Comparison of ENCODE assay signal across 9 cellular contexts in the genomic region with DNA sequence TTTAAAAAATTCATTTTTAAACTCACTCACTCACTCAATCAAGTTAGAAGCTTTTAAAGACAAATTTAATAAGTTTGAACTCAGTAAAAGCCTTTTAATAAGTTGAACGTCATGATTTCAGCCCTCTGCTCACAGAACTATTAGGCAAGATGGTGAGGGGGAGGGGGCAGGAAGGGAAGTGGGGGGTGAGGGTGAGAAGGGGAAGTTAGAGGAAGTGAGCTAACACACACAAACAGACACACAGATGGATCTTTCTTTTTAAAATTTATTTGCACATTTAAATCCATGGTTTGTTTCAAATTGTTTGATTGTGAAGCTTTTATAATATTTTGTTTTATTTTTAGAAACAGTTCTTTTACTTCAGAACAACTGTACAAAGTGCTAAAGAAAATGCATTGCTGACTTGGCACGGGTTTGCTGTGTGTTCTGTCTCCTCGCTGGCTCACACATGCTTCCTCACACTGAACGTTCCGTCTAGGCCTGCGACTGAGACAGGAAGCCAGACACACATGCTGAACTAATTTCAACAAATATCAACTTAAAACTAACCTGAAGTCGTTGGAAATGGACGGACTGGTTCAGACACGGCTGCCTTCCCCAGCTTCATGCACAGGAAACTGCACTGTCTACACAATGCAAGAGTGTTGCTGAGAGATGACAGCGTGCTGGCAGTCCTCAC. TPM values are rescaled to one million over a fixed set of nuclear protein-coding genes. Genes with fewer than 3 reads are reported as not detected.
DNase-seq lines count a peak whose midpoint lies in the region; ATAC-seq, FAIRE-seq and TF ChIP-seq lines count a peak whose summit lies in the region.
"Had no signal": no experiment of that assay in that cellular context is flagged by ENCODE, and none has a peak within 500 bp of the region (broad histone marks: within the 10 kb centered on the region; RNA-seq: fewer than 3 reads in every experiment).

No MANE protein-coding gene starts in this region.

- peak; percentile 97 for FAIRE-seq in endothelial cell of umbilical vein (lab: Jason Lieb, UNC)

- TF ChIP-seq POLR2A in IMR-90 (IDR thresholded peaks at IDR 0.05; ENCODE audit: low read depth, low read length) (no peak), endothelial cell of umbilical vein (IDR thresholded peaks at IDR 0.05; ENCODE audit: low read depth, low read length) (no peak)

- peaks cover 4% of the 10 kb centered on the region; the same call in 1 of the 2 replicates for H3K4me1 ChIP-seq in IMR-90 (ENCODE audit: control insufficient read depth, insufficient read depth, low read length)
- H3K4me1 ChIP-seq in endothelial cell of umbilical vein (ENCODE audit: control insufficient read depth, extremely low read depth, insufficient read depth, low read length), result peaks cover 8% of the 10 kb centered on the region
- peaks cover 0 to 4% of the 10 kb centered on the region in 2 donors for H3K4me1 ChIP-seq in neuronal stem cell (ENCODE audit: control insufficient read depth in 2 of 2, insufficient read depth in 1 of 2, low read depth in 1 of 2, low read length in 2 of 2)

- H2BK120ac ChIP-seq in IMR-90 (ENCODE audit: low read depth, low read length), result peak overlapping the region; percentile 73; the same call in 1 of the 2 replicates
- no peak overlapping the region for H2BK120ac ChIP-seq in neuronal stem cell (ENCODE audit: low read depth, low read length)

- H3K18ac ChIP-seq in IMR-90 (ENCODE audit: low read depth, low read length), result no peak overlapping the region
- H3K18ac ChIP-seq in neuronal stem cell (ENCODE audit: low read length), result no peak overlapping the region

- DNase-seq in IMR-90, result peak; percentile 41
- DNase-seq in activated CD4-positive, alpha-beta T cell treated with anti-CD3 and anti-CD28 coated beads, Interleukin-2, amount 50 U/mL, for 4 hours, result peak; percentile 58 to 60
- peak; percentile 86 for DNase-seq in endothelial cell of umbilical vein (ENCODE audit: low read depth, low spot score)
- DNase-seq in neuronal stem cell (ENCODE audit: low spot score), result no peak
- DNase-seq in MG63, result no peak

- H3K9me1 ChIP-seq in IMR-90 (ENCODE audit: insufficient read depth, low read length), result no peaks in the 10 kb centered on the region
- no peaks in the 10 kb centered on the region for H3K9me1 ChIP-seq in endothelial cell of umbilical vein (replicated peaks; ENCODE audit: control insufficient read depth, extremely low read depth, insufficient read depth, low read length)

- dilution Hi-C loops in IMR-90 (cut with HindIII; ENCODE audit: low sequenced_read_pairs, unreplicated experiment), result no loop called here
- dilution Hi-C loops in endothelial cell of umbilical vein (cut with MboI; ENCODE audit: extremely low pct_ligation_motif_present, low sequenced_read_pairs), result loop anchor here (25.0 kb wide), 1 partner anchor 459 kb away; no protein-coding TSS in a partner anchor

- peak overlapping the region; percentile 84 for H2AFZ ChIP-seq in IMR-90 (replicated peaks; ENCODE audit: low read length, poor library complexity)
- peak overlapping the region; percentile 49 for H2AFZ ChIP-seq in endothelial cell of umbilical vein (ENCODE audit: low read depth, low read length)
- H2AFZ ChIP-seq in neuronal stem cell (ENCODE audit: low read length), result peak overlapping the region; percentile 53

- H2BK5ac ChIP-seq in IMR-90 (ENCODE audit: low read depth, low read length, poor library complexity, severe bottlenecking) (no peak overlapping the region), neuronal stem cell (ENCODE audit: low read length) (no peak overlapping the region)

- TF ChIP-seq RAD21 in IMR-90 (IDR thresholded peaks at IDR 0.05; ENCODE audit: low read length), result no peak

- H2BK20ac ChIP-seq in IMR-90 (ENCODE audit: low read depth, low read length), result peak overlapping the region; percentile 23; the same call in 1 of the 2 replicates

- H3K79me1 ChIP-seq in IMR-90 (ENCODE audit: low read depth in 1 of 2, low read length in 2 of 2) (no peaks in the 10 kb centered on the region), neuronal stem cell (ENCODE audit: low read depth, low read length) (no peaks in the 10 kb centered on the region)

- peak overlapping the region; percentile 79 for H3K23ac ChIP-seq in IMR-90 (ENCODE audit: low read depth, low read length)
- H3K23ac ChIP-seq in neuronal stem cell (ENCODE audit: low read depth, low read length, poor library complexity), result no peak overlapping the region

- BruUV-seq in IMR-90 (replicated peaks; lab: Mats Ljungman, UMichigan) (no TSS peak), endothelial cell of umbilical vein (replicated peaks; lab: Mats Ljungman, UMichigan) (no TSS peak)

- peak overlapping the region; percentile 79; the same call in 1 of the 2 replicates for H3K4ac ChIP-seq in IMR-90 (ENCODE audit: low read depth, low read length)
- no peak overlapping the region for H3K4ac ChIP-seq in neuronal stem cell (ENCODE audit: low read length)

- no peak overlapping the region for H2BK12ac ChIP-seq in neuronal stem cell (ENCODE audit: low read length)

- H4K20me1 ChIP-seq in IMR-90 (ENCODE audit: insufficient read depth, low read length) (no peaks in the 10 kb centered on the region), endothelial cell of umbilical vein (replicated peaks; ENCODE audit: control insufficient read depth, extremely low read depth, insufficient read depth, low read length) (no peaks in the 10 kb centered on the region)

- H3K56ac ChIP-seq in IMR-90 (ENCODE audit: extremely low read depth, insufficient read depth, low read length), result peak overlapping the region; percentile 11; the same call in 1 of the 2 replicates

- no peak overlapping the region; the same call in 1 of the 2 replicates for H4K5ac ChIP-seq in IMR-90 (ENCODE audit: low read depth, low read length)

- CTCF ChIA-PET in IMR-90 (lab: Yijun Ruan, JAX) (interaction anchor here (0.5 kb wide), 1 partner anchor 17 kb away, joined by 3 read pairs; no protein-coding TSS in a partner anchor), endothelial cell of umbilical vein (lab: Charles Lee) (interaction anchor here (0.7 to 2.2 kb wide), 8 partner anchors 12 to 552 kb away, joined by 3 to 10 read pairs (median 4); no protein-coding TSS in a partner anchor)

- H3K9me3 ChIP-seq in IMR-90 (ENCODE audit: control insufficient read depth, insufficient read depth, low read length), result peaks cover 3% of the 10 kb centered on the region; the same call in 1 of the 2 replicates
- H3K9me3 ChIP-seq in endothelial cell of umbilical vein (replicated peaks; ENCODE audit: control insufficient read depth, insufficient read depth, low read length), result no peaks in the 10 kb centered on the region
- peaks cover 3 to 4% of the 10 kb centered on the region in 2 donors for H3K9me3 ChIP-seq in neuronal stem cell (replicated peaks in 1 of 2; ENCODE audit: control insufficient read depth in 2 of 2, insufficient read depth in 1 of 2, low read depth in 1 of 2, low read length in 2 of 2)
- H3K9me3 ChIP-seq in MG63, result peaks cover 13% of the 10 kb centered on the region
- H3K9me3 ChIP-seq: ovary had no signal

- intact Hi-C loops in IMR-90 (cut with micrococcal nuclease) (no loop called here), endothelial cell of umbilical vein (cut with micrococcal nuclease) (loop anchor here (1.0 to 2.0 kb wide), 4 partner anchors 31 to 446 kb away; no protein-coding TSS in a partner anchor)

- H4K91ac ChIP-seq in IMR-90 (ENCODE audit: insufficient read depth, low read depth, low read length) (peak overlapping the region; percentile 31; the same call in 1 of the 2 replicates), neuronal stem cell (ENCODE audit: low read depth, low read length, poor library complexity) (no peak overlapping the region)

- TF ChIP-seq CTCF in IMR-90 (conservative IDR thresholded peaks at IDR 0.05; ENCODE audit: low read depth, low read length) (no peak), endothelial cell of umbilical vein (IDR thresholded peaks at IDR 0.05; ENCODE audit: extremely low read depth in 1 of 2, insufficient read depth in 1 of 2, low read depth in 1 of 2, low read length in 2 of 2) (no peak)

- POLR2A ChIA-PET in IMR-90 (lab: Charles Lee; ENCODE audit: unreplicated experiment), result no interaction called here
- POLR2A ChIA-PET in endothelial cell of umbilical vein (lab: Charles Lee), result interaction anchor here (0.6 kb wide), 1 partner anchor 10 kb away, joined by 4 read pairs; no protein-coding TSS in a partner anchor

- H4K8ac ChIP-seq in IMR-90 (ENCODE audit: low read depth in 2 of 2, low read length in 2 of 2) (peak overlapping the region; percentile 78 to 84), neuronal stem cell (ENCODE audit: low read depth, low read length) (no peak overlapping the region)

- H3K4me3 ChIP-seq in IMR-90 (ENCODE audit: insufficient read depth, low read depth, low read length) (no peak overlapping the region), endothelial cell of umbilical vein (replicated peaks in 1 of 3; ENCODE audit: insufficient read depth in 1 of 3, low read depth in 1 of 3, low read length in 3 of 3) (no peak overlapping the region), neuronal stem cell (ENCODE audit: low read length in 2 of 2) (no peak overlapping the region), MG63 (no peak overlapping the region)
- H3K4me3 ChIP-seq: ovary had no signal

- H3K36me3 ChIP-seq in IMR-90 (ENCODE audit: control insufficient read depth, insufficient read depth, low read length) (no peaks in the 10 kb centered on the region), endothelial cell of umbilical vein (ENCODE audit: control insufficient read depth in 2 of 2, extremely low read depth in 1 of 2, insufficient read depth in 2 of 2, low read length in 2 of 2) (no peaks in the 10 kb centered on the region), neuronal stem cell (replicated peaks in 1 of 2; ENCODE audit: control insufficient read depth in 2 of 2, insufficient read depth in 2 of 2, low read length in 2 of 2) (no peaks in the 10 kb centered on the region), MG63 (no peaks in the 10 kb centered on the region)
- H3K36me3 ChIP-seq: ovary had no signal

- H2AK5ac ChIP-seq in IMR-90 (ENCODE audit: low read depth, low read length), result no peak overlapping the region
- no peak overlapping the region for H2AK5ac ChIP-seq in neuronal stem cell (ENCODE audit: low read depth, low read length)

- in situ Hi-C loops in IMR-90 (cut with MboI; ENCODE audit: low sequenced_read_pairs), result no loop called here

- H3K27me3 ChIP-seq in IMR-90 (ENCODE audit: control insufficient read depth, insufficient read depth, low read length) (peaks cover 3% of the 10 kb centered on the region), endothelial cell of umbilical vein (ENCODE audit: control insufficient read depth in 2 of 2, insufficient read depth in 2 of 2, low read length in 2 of 2) (peaks cover 5 to 6% of the 10 kb centered on the region in 2 experiments), neuronal stem cell (ENCODE audit: control insufficient read depth in 3 of 3, insufficient read depth in 3 of 3, low read depth in 1 of 3, low read length in 3 of 3) (peaks cover 0 to 5% (median 0%) of the 10 kb centered on the region in 3 experiments), MG63 (peaks cover 6% of the 10 kb centered on the region)
- H3K27me3 ChIP-seq: ovary had no signal

- H3K27ac ChIP-seq in IMR-90 (ENCODE audit: insufficient read depth, low read length) (peak overlapping the region; percentile 33), endothelial cell of umbilical vein (ENCODE audit: insufficient read depth, low read depth, low read length) (peak overlapping the region; percentile 61), neuronal stem cell (replicated peaks; ENCODE audit: low read length) (no peak overlapping the region)
- H3K27ac ChIP-seq: ovary had no signal

- H2BK15ac ChIP-seq in IMR-90 (ENCODE audit: low read depth, low read length) (no peak overlapping the region), neuronal stem cell (ENCODE audit: low read length) (no peak overlapping the region)

- H2AK9ac ChIP-seq in IMR-90 (replicated peaks; ENCODE audit: low read depth, low read length, poor library complexity), result peak overlapping the region; percentile 33

- ATAC-seq in IMR-90 (ENCODE audit: low read depth) (peak; percentile 63), GM21447 (IDR thresholded peaks at IDR 0.05; ENCODE audit: unreplicated experiment) (no peak), GM18511 (IDR thresholded peaks at IDR 0.05; ENCODE audit: unreplicated experiment) (no peak), HG03457 (IDR thresholded peaks at IDR 0.05; ENCODE audit: unreplicated experiment) (no peak)

- H3K9ac ChIP-seq in IMR-90 (ENCODE audit: low read depth, low read length), result peak overlapping the region; percentile 3; the same call in 1 of the 2 replicates
- peak overlapping the region; percentile 4 for H3K9ac ChIP-seq in endothelial cell of umbilical vein (replicated peaks; ENCODE audit: extremely low read depth, insufficient read depth, low read length)
- H3K9ac ChIP-seq in neuronal stem cell (ENCODE audit: low read depth, low read length, poor library complexity), result no peak overlapping the region

- H3K79me2 ChIP-seq in endothelial cell of umbilical vein (ENCODE audit: control insufficient read depth, insufficient read depth, low read length), result no peaks in the 10 kb centered on the region

- H3K4me2 ChIP-seq in IMR-90 (ENCODE audit: low read depth, low read length) (peak overlapping the region; percentile 45), endothelial cell of umbilical vein (ENCODE audit: insufficient read depth, low read length) (peak overlapping the region; percentile 14), neuronal stem cell (ENCODE audit: insufficient read depth, low read length, poor library complexity, severe bottlenecking) (no peak overlapping the region)

- WGBS in IMR-90 (ENCODE audit: extremely low coverage in 2 of 2, insufficient read length in 1 of 2), 2 experiments, result no CpG with 5 or more reads among the region's 10 CpGs
- WGBS in neuronal stem cell (ENCODE audit: extremely low coverage in 2 of 2, insufficient read length in 2 of 2, insufficient replicate concordance in 1 of 2), 2 donors, result no CpG with 5 or more reads among the region's 10 CpGs

- H3K14ac ChIP-seq in IMR-90 (replicated peaks; ENCODE audit: low read depth, low read length) (peak overlapping the region; percentile 81; the same call in 1 of the 2 replicates), neuronal stem cell (ENCODE audit: low read length) (no peak overlapping the region)

RNA-seq across cellular contexts. Expression of a gene that starts 7.9 kb away (rescaled TPM):
- total RNA-seq in IMR-90 (2012; rRNA removed) (not detected in 2 replicates), endothelial cell of umbilical vein (not detected in 2 replicates)
- polyA plus RNA-seq in IMR-90 (2012; rRNA removed) (not detected in 2 replicates), endothelial cell of umbilical vein (not detected in 2 replicates)
- not detected in 2 replicates for polyA plus RNA-seq in IMR-90 (2012; cell fraction: cytosol; rRNA removed)
- not detected in 2 replicates for polyA plus RNA-seq in IMR-90 (2012; cell fraction: nucleus; rRNA removed; ENCODE audit: low replicate concordance)
- not detected in 2 replicates for polyA plus RNA-seq in endothelial cell of umbilical vein (2011; cell fraction: cytosol; rRNA removed)
- not detected in 2 replicates for polyA plus RNA-seq in endothelial cell of umbilical vein (2011; cell fraction: nucleus; rRNA removed)
- polyA plus RNA-seq in endothelial cell of umbilical vein (2012), result not detected in 2 replicates
- not detected in 2 replicates for polyA minus RNA-seq in endothelial cell of umbilical vein
- polyA minus RNA-seq in endothelial cell of umbilical vein (2011; cell fraction: cytosol; rRNA and poly(A)+ RNA removed), result not detected
- not detected in 2 replicates for polyA minus RNA-seq in endothelial cell of umbilical vein (2011; cell fraction: nucleus; rRNA and poly(A)+ RNA removed)
- polyA plus RNA-seq in neuronal stem cell (2013, experiment 1 of 2), result not detected
- not detected for polyA plus RNA-seq in neuronal stem cell (2013, experiment 2 of 2)
- total RNA-seq in MG63 (2014; rRNA removed; shearing (Covaris generic); ENCODE audit: low replicate concordance), result not detected in 2 replicates

Comparison
In these comparisons a context has a peak if more than half of its experiments do, and no peak if none do; other contexts are left out.
1. DNase-seq: peak in IMR-90 (single experiment), activated CD4-positive, alpha-beta T cell treated with anti-CD3 and anti-CD28 coated beads, Interleukin-2, amount 50 U/mL, for 4 hours (2 of 2) and endothelial cell of umbilical vein (single experiment); none in neuronal stem cell (single experiment) and MG63 (single experiment).
2. Peak in every context shown above with its lines, with median percentiles within 50 percentile points of each other: H2AFZ ChIP-seq.